ENCODE assay signal across 1 cellular context in the genomic region with DNA sequence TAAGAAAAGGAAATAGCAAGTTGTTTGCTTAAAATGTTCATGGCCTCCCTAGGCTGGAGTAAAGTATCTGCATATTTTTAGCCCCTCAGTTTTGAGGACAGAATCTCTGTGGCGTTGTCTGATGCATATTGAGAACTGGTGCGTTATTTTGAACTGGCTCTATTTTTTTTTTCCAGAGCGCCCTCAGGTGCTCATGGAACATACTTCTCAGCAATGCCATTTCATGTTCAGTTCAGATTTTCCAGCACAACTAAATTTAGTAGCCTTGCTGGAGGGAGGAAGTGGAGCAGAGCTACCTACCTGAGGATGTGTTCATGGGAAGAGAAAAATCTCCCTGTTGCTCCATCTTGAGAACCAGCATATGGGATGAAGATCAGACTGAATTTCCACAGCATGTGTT.
TF ChIP-seq lines count a peak whose summit lies in the region.

No MANE protein-coding gene starts in this region.

TF ChIP-seq in GM23338, 12 proteins besides CTCF, POLR2A, EP300 and RAD21:
- TF ChIP-seq, protein P1, sequence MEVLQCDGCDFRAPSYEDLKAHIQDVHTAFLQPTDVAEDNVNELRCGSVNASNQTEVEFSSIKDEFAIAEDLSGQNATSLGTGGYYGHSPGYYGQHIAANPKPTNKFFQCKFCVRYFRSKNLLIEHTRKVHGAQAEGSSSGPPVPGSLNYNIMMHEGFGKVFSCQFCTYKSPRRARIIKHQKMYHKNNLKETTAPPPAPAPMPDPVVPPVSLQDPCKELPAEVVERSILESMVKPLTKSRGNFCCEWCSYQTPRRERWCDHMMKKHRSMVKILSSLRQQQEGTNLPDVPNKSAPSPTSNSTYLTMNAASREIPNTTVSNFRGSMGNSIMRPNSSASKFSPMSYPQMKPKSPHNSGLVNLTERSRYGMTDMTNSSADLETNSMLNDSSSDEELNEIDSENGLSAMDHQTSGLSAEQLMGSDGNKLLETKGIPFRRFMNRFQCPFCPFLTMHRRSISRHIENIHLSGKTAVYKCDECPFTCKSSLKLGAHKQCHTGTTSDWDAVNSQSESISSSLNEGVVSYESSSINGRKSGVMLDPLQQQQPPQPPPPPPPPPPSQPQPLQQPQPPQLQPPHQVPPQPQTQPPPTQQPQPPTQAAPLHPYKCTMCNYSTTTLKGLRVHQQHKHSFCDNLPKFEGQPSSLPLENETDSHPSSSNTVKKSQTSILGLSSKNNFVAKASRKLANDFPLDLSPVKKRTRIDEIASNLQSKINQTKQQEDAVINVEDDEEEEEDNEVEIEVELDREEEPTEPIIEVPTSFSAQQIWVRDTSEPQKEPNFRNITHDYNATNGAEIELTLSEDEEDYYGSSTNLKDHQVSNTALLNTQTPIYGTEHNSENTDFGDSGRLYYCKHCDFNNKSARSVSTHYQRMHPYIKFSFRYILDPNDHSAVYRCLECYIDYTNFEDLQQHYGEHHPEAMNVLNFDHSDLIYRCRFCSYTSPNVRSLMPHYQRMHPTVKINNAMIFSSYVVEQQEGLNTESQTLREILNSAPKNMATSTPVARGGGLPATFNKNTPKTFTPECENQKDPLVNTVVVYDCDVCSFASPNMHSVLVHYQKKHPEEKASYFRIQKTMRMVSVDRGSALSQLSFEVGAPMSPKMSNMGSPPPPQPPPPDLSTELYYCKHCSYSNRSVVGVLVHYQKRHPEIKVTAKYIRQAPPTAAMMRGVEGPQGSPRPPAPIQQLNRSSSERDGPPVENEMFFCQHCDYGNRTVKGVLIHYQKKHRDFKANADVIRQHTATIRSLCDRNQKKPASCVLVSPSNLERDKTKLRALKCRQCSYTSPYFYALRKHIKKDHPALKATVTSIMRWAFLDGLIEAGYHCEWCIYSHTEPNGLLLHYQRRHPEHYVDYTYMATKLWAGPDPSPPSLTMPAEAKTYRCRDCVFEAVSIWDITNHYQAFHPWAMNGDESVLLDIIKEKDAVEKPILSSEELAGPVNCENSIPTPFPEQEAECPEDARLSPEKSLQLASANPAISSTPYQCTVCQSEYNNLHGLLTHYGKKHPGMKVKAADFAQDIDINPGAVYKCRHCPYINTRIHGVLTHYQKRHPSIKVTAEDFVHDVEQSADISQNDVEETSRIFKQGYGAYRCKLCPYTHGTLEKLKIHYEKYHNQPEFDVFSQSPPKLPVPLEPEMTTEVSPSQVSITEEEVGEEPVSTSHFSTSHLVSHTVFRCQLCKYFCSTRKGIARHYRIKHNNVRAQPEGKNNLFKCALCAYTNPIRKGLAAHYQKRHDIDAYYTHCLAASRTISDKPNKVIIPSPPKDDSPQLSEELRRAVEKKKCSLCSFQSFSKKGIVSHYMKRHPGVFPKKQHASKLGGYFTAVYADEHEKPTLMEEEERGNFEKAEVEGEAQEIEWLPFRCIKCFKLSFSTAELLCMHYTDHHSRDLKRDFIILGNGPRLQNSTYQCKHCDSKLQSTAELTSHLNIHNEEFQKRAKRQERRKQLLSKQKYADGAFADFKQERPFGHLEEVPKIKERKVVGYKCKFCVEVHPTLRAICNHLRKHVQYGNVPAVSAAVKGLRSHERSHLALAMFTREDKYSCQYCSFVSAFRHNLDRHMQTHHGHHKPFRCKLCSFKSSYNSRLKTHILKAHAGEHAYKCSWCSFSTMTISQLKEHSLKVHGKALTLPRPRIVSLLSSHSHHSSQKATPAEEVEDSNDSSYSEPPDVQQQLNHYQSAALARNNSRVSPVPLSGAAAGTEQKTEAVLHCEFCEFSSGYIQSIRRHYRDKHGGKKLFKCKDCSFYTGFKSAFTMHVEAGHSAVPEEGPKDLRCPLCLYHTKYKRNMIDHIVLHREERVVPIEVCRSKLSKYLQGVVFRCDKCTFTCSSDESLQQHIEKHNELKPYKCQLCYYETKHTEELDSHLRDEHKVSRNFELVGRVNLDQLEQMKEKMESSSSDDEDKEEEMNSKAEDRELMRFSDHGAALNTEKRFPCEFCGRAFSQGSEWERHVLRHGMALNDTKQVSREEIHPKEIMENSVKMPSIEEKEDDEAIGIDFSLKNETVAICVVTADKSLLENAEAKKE (CRISPR knock-in tag; IDR thresholded peaks at IDR 0.05), result no peak
- TF ChIP-seq POLR2AphosphoS5 (IDR thresholded peaks at IDR 0.05; ENCODE audit: low read depth), result no peak
- no peak for TF ChIP-seq ZNF331 (CRISPR knock-in tag; IDR thresholded peaks at IDR 0.05; ENCODE audit: low read depth)
- no peak for TF ChIP-seq EZH2phosphoT487 (IDR thresholded peaks at IDR 0.05; ENCODE audit: unreplicated experiment)
- TF ChIP-seq STAT1 (IDR thresholded peaks at IDR 0.05; ENCODE audit: unreplicated experiment), result no peak
- TF ChIP-seq JUNB (IDR thresholded peaks at IDR 0.05; ENCODE audit: unreplicated experiment), result no peak
- no peak for TF ChIP-seq EZH2 (IDR thresholded peaks at IDR 0.05; ENCODE audit: low read depth, unreplicated experiment)
- TF ChIP-seq, protein P2, sequence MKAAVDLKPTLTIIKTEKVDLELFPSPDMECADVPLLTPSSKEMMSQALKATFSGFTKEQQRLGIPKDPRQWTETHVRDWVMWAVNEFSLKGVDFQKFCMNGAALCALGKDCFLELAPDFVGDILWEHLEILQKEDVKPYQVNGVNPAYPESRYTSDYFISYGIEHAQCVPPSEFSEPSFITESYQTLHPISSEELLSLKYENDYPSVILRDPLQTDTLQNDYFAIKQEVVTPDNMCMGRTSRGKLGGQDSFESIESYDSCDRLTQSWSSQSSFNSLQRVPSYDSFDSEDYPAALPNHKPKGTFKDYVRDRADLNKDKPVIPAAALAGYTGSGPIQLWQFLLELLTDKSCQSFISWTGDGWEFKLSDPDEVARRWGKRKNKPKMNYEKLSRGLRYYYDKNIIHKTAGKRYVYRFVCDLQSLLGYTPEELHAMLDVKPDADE (IDR thresholded peaks at IDR 0.05), result no peak
- TF ChIP-seq, protein P3, sequence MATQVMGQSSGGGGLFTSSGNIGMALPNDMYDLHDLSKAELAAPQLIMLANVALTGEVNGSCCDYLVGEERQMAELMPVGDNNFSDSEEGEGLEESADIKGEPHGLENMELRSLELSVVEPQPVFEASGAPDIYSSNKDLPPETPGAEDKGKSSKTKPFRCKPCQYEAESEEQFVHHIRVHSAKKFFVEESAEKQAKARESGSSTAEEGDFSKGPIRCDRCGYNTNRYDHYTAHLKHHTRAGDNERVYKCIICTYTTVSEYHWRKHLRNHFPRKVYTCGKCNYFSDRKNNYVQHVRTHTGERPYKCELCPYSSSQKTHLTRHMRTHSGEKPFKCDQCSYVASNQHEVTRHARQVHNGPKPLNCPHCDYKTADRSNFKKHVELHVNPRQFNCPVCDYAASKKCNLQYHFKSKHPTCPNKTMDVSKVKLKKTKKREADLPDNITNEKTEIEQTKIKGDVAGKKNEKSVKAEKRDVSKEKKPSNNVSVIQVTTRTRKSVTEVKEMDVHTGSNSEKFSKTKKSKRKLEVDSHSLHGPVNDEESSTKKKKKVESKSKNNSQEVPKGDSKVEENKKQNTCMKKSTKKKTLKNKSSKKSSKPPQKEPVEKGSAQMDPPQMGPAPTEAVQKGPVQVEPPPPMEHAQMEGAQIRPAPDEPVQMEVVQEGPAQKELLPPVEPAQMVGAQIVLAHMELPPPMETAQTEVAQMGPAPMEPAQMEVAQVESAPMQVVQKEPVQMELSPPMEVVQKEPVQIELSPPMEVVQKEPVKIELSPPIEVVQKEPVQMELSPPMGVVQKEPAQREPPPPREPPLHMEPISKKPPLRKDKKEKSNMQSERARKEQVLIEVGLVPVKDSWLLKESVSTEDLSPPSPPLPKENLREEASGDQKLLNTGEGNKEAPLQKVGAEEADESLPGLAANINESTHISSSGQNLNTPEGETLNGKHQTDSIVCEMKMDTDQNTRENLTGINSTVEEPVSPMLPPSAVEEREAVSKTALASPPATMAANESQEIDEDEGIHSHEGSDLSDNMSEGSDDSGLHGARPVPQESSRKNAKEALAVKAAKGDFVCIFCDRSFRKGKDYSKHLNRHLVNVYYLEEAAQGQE (IDR thresholded peaks at IDR 0.05; ENCODE audit: unreplicated experiment), result no peak
- TF ChIP-seq ZNF114 (CRISPR knock-in tag; IDR thresholded peaks at IDR 0.05), result no peak
- TF ChIP-seq NANOG (IDR thresholded peaks at IDR 0.05; ENCODE audit: borderline replicate concordance), result no peak
- no peak for TF ChIP-seq CREB1 (CRISPR knock-in tag; IDR thresholded peaks at IDR 0.05; ENCODE audit: low read depth)
